Comparison of ENCODE assay signal across 11 cellular contexts in the genomic region with DNA sequence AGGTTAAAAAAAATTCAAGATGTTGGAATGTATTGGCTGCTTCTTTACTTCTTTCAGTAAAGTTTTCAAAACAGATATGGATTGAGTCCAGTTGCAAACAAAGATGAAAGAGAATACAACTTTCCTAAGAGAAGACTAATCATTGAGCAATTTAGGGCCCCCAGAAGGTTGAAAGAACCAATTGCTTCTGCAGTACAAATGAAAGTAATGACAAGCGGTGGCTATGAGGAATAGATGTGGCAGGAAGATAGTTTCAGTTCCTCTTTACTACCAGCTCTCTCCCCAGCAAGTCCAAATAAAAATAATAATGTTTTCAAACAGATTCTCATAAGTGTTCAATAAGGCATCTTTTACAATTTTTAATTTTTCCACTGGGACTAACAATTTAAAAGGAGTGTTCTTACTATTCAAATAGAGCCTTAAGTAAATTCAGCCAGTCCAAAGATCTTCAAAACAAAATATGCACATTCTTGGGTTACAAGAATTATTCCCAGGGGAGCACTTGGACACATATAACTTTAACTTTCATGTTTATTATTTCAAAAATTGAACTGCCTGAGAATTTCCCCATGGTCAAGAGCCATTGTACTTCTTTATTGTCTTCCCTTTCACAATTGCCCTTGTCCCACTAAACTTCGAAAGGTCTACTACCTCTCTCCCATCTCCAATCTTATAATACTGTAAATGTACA.
A peak's percentile ranks its signal among the peaks of the same experiment; 100 is the strongest.
DNase-seq lines count a peak whose midpoint lies in the region; ATAC-seq and TF ChIP-seq lines count a peak whose summit lies in the region.
"Had no signal": no experiment of that assay in that cellular context is flagged by ENCODE, and none has a peak within 500 bp of the region (broad histone marks: within the 10 kb centered on the region; RNA-seq: fewer than 3 reads in every experiment).

No MANE protein-coding gene starts in this region.

- peak overlapping the region; percentile 5; the same call in 1 of the 2 replicates for H3K4me2 ChIP-seq in MM.1S (ENCODE audit: low read depth, low read length)

- H3K27me3 ChIP-seq in MM.1S (replicated peaks; ENCODE audit: insufficient read depth, low read length) (no peaks in the 10 kb centered on the region), esophagus squamous epithelium (no peaks in the 10 kb centered on the region)

- WGBS in esophagus squamous epithelium, 2 donors = 72% methylated on average over 2 of the region's 2 CpGs

- H3K36me3 Mint-ChIP-seq in naive B cell = peaks cover 0 to 4% of the 10 kb centered on the region in 2 donors
- H3K36me3 Mint-ChIP-seq in activated CD8-positive, alpha-beta T cell treated with anti-CD3 and anti-CD28 coated beads for 36 hours (ENCODE audit: low read depth) = no peaks in the 10 kb centered on the region

- H3K4me1 Mint-ChIP-seq in naive B cell = peaks cover 6 to 9% (median 8%) of the 10 kb centered on the region in 3 donors
- no peaks in the 10 kb centered on the region for H3K4me1 Mint-ChIP-seq in activated CD8-positive, alpha-beta T cell treated with anti-CD3 and anti-CD28 coated beads for 36 hours (ENCODE audit: low read depth)

- no peak overlapping the region for H2AFZ ChIP-seq in MM.1S (ENCODE audit: low read length)

- DNase-seq in MM.1S = peak; percentile 48
- DNase-seq in naive B cell = peak; percentile 44
- no peak for DNase-seq in stimulated activated CD4-positive, alpha-beta T cell treated with anti-CD3 and anti-CD28 coated beads, Interleukin-4, amount 100 ng/mL, for 1 hour
- no peak for DNase-seq in esophagus squamous epithelium (lab: John Stamatoyannopoulos, UW)
- DNase-seq in HUDEP-2 (lab: John Stamatoyannopoulos, UW; ENCODE audit: unreplicated experiment in 76 of 76) = no peak
- DNase-seq in activated CD8-positive, alpha-beta T cell treated with anti-CD3 and anti-CD28 coated beads for 36 hours = no peak
- DNase-seq: anterior cingulate cortex, NCI-H1417, retina had no signal

- TF ChIP-seq CTCF in MM.1S (IDR thresholded peaks at IDR 0.05; ENCODE audit: low read length) = no peak
- TF ChIP-seq CTCF in esophagus squamous epithelium (IDR thresholded peaks at IDR 0.05) = no peak
- TF ChIP-seq CTCF in activated CD8-positive, alpha-beta T cell treated with anti-CD3 and anti-CD28 coated beads for 36 hours (IDR thresholded peaks at IDR 0.05) = no peak

- POLR2A ChIA-PET in activated CD8-positive, alpha-beta T cell treated with anti-CD3 and anti-CD28 coated beads for 36 hours (lab: Charles Lee) = no interaction called here

- intact Hi-C loops in esophagus squamous epithelium (cut with DNase I) = no loop called here
- intact Hi-C loops in activated CD8-positive, alpha-beta T cell treated with anti-CD3 and anti-CD28 coated beads for 36 hours (cut with micrococcal nuclease) = no loop called here

- no peaks in the 10 kb centered on the region for H3K36me3 ChIP-seq in MM.1S (replicated peaks; ENCODE audit: insufficient read depth, low read length)
- no peaks in the 10 kb centered on the region for H3K36me3 ChIP-seq in esophagus squamous epithelium

- no peak overlapping the region for H3K9ac ChIP-seq in MM.1S (ENCODE audit: low read length)

- H3K9me3 ChIP-seq in MM.1S (replicated peaks; ENCODE audit: insufficient read depth, low read length) = no peaks in the 10 kb centered on the region
- no peaks in the 10 kb centered on the region for H3K9me3 ChIP-seq in esophagus squamous epithelium

- H3K4me3 ChIP-seq in MM.1S (ENCODE audit: low read length) = no peak overlapping the region
- no peak overlapping the region for H3K4me3 ChIP-seq in esophagus squamous epithelium

- no peaks in the 10 kb centered on the region for H3K9me2 ChIP-seq in MM.1S (replicated peaks; ENCODE audit: insufficient read depth, low read length)

- CTCF ChIA-PET in activated CD8-positive, alpha-beta T cell treated with anti-CD3 and anti-CD28 coated beads for 36 hours (lab: Charles Lee) = no interaction called here

- H3K79me2 ChIP-seq in MM.1S (ENCODE audit: low read length) = no peaks in the 10 kb centered on the region

- H3K4me1 ChIP-seq in MM.1S (ENCODE audit: low read length) (peaks cover 6% of the 10 kb centered on the region), esophagus squamous epithelium (peaks cover 0 to 7% (median 0%) of the 10 kb centered on the region in 3 donors)

- no peak overlapping the region for H3K27ac Mint-ChIP-seq in naive B cell
- H3K27ac Mint-ChIP-seq in activated CD8-positive, alpha-beta T cell treated with anti-CD3 and anti-CD28 coated beads for 36 hours = no peak overlapping the region

- H3K4me3 Mint-ChIP-seq in naive B cell = no peak overlapping the region
- no peak overlapping the region for H3K4me3 Mint-ChIP-seq in activated CD8-positive, alpha-beta T cell treated with anti-CD3 and anti-CD28 coated beads for 36 hours

- no peaks in the 10 kb centered on the region for H3F3A ChIP-seq in MM.1S (ENCODE audit: insufficient read depth, low read length)

- H4K20me1 ChIP-seq in MM.1S (ENCODE audit: insufficient read depth, low read length) = no peaks in the 10 kb centered on the region

- TF ChIP-seq POLR2A in esophagus squamous epithelium (IDR thresholded peaks at IDR 0.05) = no peak

- H3K27me3 Mint-ChIP-seq in naive B cell = peaks cover 0 to 5% (median 0%) of the 10 kb centered on the region in 3 donors
- H3K27me3 Mint-ChIP-seq in activated CD8-positive, alpha-beta T cell treated with anti-CD3 and anti-CD28 coated beads for 36 hours = no peaks in the 10 kb centered on the region

- no peak overlapping the region for H3K27ac ChIP-seq in MM.1S (ENCODE audit: low read length)
- no peak overlapping the region for H3K27ac ChIP-seq in esophagus squamous epithelium

- H3K9me3 Mint-ChIP-seq in naive B cell = peaks cover 0 to 2% (median 0%) of the 10 kb centered on the region in 7 donors
- no peaks in the 10 kb centered on the region for H3K9me3 Mint-ChIP-seq in activated CD8-positive, alpha-beta T cell treated with anti-CD3 and anti-CD28 coated beads for 36 hours

- ATAC-seq in GM19035 (IDR thresholded peaks at IDR 0.05; ENCODE audit: unreplicated experiment) (peak; percentile 99), HG02798 (IDR thresholded peaks at IDR 0.05; ENCODE audit: poor library complexity, unreplicated experiment) (peak; percentile 99), naive B cell (ENCODE audit: low read depth in 2 of 2) (peak; percentile 95 to 97)
- ATAC-seq in activated CD8-positive, alpha-beta T cell treated with anti-CD3 and anti-CD28 coated beads for 36 hours = no peak

Comparison
In these comparisons a context has a peak if more than half of its experiments do, and no peak if none do; other contexts are left out.
1. DNase-seq: peak in MM.1S (single experiment) and naive B cell (single experiment); none in stimulated activated CD4-positive, alpha-beta T cell treated with anti-CD3 and anti-CD28 coated beads, Interleukin-4, amount 100 ng/mL, for 1 hour (single experiment), esophagus squamous epithelium (single experiment), HUDEP-2 (0 of 76) and activated CD8-positive, alpha-beta T cell treated with anti-CD3 and anti-CD28 coated beads for 36 hours (single experiment).